Comparison of ENCODE assay signal across 25 cellular contexts in the genomic region with DNA sequence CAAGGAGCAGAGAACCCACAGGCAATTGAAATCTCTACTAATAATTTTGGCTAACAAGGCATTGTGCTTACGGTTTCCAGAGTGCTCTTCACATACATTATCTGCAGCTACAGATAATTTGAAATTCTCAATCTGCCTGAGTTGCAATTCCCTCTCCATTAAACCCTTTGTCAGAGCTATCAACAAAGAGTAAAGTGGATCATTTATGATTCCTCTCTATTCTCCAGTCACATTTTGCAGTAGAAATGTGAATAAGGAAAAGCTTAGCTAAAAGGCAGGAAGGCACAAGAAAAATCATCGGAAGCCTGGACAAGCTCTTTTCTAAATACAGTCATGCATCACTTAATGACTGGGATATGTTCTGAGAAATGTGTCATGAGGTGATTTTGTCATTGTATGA. TPM values are rescaled to one million over a fixed set of nuclear protein-coding genes. Genes with fewer than 3 reads are reported as not detected.
DNase-seq lines count a peak whose midpoint lies in the region; ATAC-seq lines count a peak whose summit lies in the region.
"Had no signal": no experiment of that assay in that cellular context is flagged by ENCODE, and none has a peak within 500 bp of the region (broad histone marks: within the 10 kb centered on the region; RNA-seq: fewer than 3 reads in every experiment).

No MANE protein-coding gene starts in this region.

- H3K4me3 ChIP-seq in HAP-1: no peak overlapping the region
- H3K4me3 ChIP-seq: GM23338, vagina had no signal

- DNase-seq in NCI-H1105 treated with DMSO at 0.1 percent for 48 hours (lab: John Stamatoyannopoulos, UW): peak; percentile 73
- DNase-seq in NCI-H1105 (lab: John Stamatoyannopoulos, UW): no peak
- DNase-seq in activated naive CD4-positive, alpha-beta T cell treated with Interleukin-2 at 50 U/mL for 16 hours: no peak
- DNase-seq in activated T-helper 1 cell treated with anti-CD3 and anti-CD28 coated beads, Interleukin-12 subunit alpha, Interleukin-12 subunit beta, Interleukin-2, Interleukin-4 antibody, amounts not matched to agents 30 ng/mL and 10 ng/mL and 1 ng/mL, durations not matched to agents 14 hours and 24 hours and 36 hours (ENCODE audit: low spot score): no peak
- no peak for DNase-seq in H4 (ENCODE audit: low spot score)
- DNase-seq in HAP-1 (ENCODE audit: low spot score in 2 of 2): no peak
- DNase-seq: activated CD4-positive, alpha-beta T cell treated with anti-CD3 and anti-CD28 coated beads for 36 hours; activated CD8-positive, alpha-beta memory T cell treated with anti-CD3 and anti-CD28 coated beads, Interleukin-2, amount 50 U/mL, for 4 hours; activated gamma-delta T cell treated with Interleukin-2 at 50 U/mL for 16 hours; anterior cingulate cortex; effector CD4-positive, alpha-beta T cell; glutamatergic neuron; IMR-90; left ventricle myocardium superior; natural killer cell; NCI-H2081 treated with DMSO at 0.1 percent for 48 hours; NCI-H526; SHP77; stimulated activated naive CD8-positive, alpha-beta T cell treated with anti-CD3 and anti-CD28 coated beads, Interleukin-15, amount 100 ng/mL, for 72 hours had no signal

- in situ Hi-C loops in HAP-1 (cut with MboI; ENCODE audit: low sequenced_read_pairs): no loop called here

- no peak for ATAC-seq in GM18868 (IDR thresholded peaks at IDR 0.05; ENCODE audit: unreplicated experiment)
- ATAC-seq: activated CD4-positive, alpha-beta T cell treated with anti-CD3 and anti-CD28 coated beads for 36 hours; GM23338; left ventricle myocardium superior; natural killer cell; Panc1; stimulated activated naive CD8-positive, alpha-beta T cell treated with anti-CD3 and anti-CD28 coated beads, Interleukin-15, amount 100 ng/mL, for 72 hours had no signal

- peaks cover 12% of the 10 kb centered on the region for H3K4me1 Mint-ChIP-seq in activated naive CD4-positive, alpha-beta T cell treated with anti-CD3 and anti-CD28 coated beads, Interleukin-2, amount 50 U/mL, for 24 hours
- peaks cover 25% of the 10 kb centered on the region for H3K4me1 Mint-ChIP-seq in activated T-helper 1 cell treated with anti-CD3 and anti-CD28 coated beads, Interleukin-12 subunit alpha, Interleukin-12 subunit beta, Interleukin-2, Interleukin-4 antibody, amounts not matched to agents 30 ng/mL and 10 ng/mL and 1 ng/mL, durations not matched to agents 14 hours and 24 hours and 36 hours (ENCODE audit: low read depth)
- H3K4me1 Mint-ChIP-seq: GM23338, mesothelial cell of epicardium had no signal

- H3K9me3 ChIP-seq in HAP-1: no peaks in the 10 kb centered on the region
- H3K9me3 ChIP-seq: vagina had no signal

- no peak overlapping the region for H3K4me3 Mint-ChIP-seq in activated naive CD4-positive, alpha-beta T cell treated with anti-CD3 and anti-CD28 coated beads, Interleukin-2, amount 50 U/mL, for 24 hours
- H3K4me3 Mint-ChIP-seq in activated T-helper 1 cell treated with anti-CD3 and anti-CD28 coated beads, Interleukin-12 subunit alpha, Interleukin-12 subunit beta, Interleukin-2, Interleukin-4 antibody, amounts not matched to agents 30 ng/mL and 10 ng/mL and 1 ng/mL, durations not matched to agents 14 hours and 24 hours and 36 hours: no peak overlapping the region
- H3K4me3 Mint-ChIP-seq: activated CD4-positive, alpha-beta T cell treated with anti-CD3 and anti-CD28 coated beads for 36 hours; GM23338; mesothelial cell of epicardium; natural killer cell; stimulated activated naive CD8-positive, alpha-beta T cell treated with anti-CD3 and anti-CD28 coated beads, Interleukin-15, amount 100 ng/mL, for 72 hours had no signal

- peaks cover 30% of the 10 kb centered on the region for H3K36me3 Mint-ChIP-seq in activated naive CD4-positive, alpha-beta T cell treated with anti-CD3 and anti-CD28 coated beads, Interleukin-2, amount 50 U/mL, for 24 hours
- peaks cover 84% of the 10 kb centered on the region for H3K36me3 Mint-ChIP-seq in activated T-helper 1 cell treated with anti-CD3 and anti-CD28 coated beads, Interleukin-12 subunit alpha, Interleukin-12 subunit beta, Interleukin-2, Interleukin-4 antibody, amounts not matched to agents 30 ng/mL and 10 ng/mL and 1 ng/mL, durations not matched to agents 14 hours and 24 hours and 36 hours (ENCODE audit: low read depth)

- no peaks in the 10 kb centered on the region for H3K27me3 Mint-ChIP-seq in activated naive CD4-positive, alpha-beta T cell treated with anti-CD3 and anti-CD28 coated beads, Interleukin-2, amount 50 U/mL, for 24 hours
- no peaks in the 10 kb centered on the region for H3K27me3 Mint-ChIP-seq in activated T-helper 1 cell treated with anti-CD3 and anti-CD28 coated beads, Interleukin-12 subunit alpha, Interleukin-12 subunit beta, Interleukin-2, Interleukin-4 antibody, amounts not matched to agents 30 ng/mL and 10 ng/mL and 1 ng/mL, durations not matched to agents 14 hours and 24 hours and 36 hours (ENCODE audit: insufficient read depth)
- H3K27me3 Mint-ChIP-seq: activated CD4-positive, alpha-beta T cell treated with anti-CD3 and anti-CD28 coated beads for 36 hours; stimulated activated naive CD8-positive, alpha-beta T cell treated with anti-CD3 and anti-CD28 coated beads, Interleukin-15, amount 100 ng/mL, for 72 hours had no signal

- no peaks in the 10 kb centered on the region for H3K27me3 ChIP-seq in HAP-1 (ENCODE audit: low read depth)
- H3K27me3 ChIP-seq: vagina had no signal

- no peaks in the 10 kb centered on the region for H3K9me3 Mint-ChIP-seq in activated naive CD4-positive, alpha-beta T cell treated with anti-CD3 and anti-CD28 coated beads, Interleukin-2, amount 50 U/mL, for 24 hours
- H3K9me3 Mint-ChIP-seq in activated T-helper 1 cell treated with anti-CD3 and anti-CD28 coated beads, Interleukin-12 subunit alpha, Interleukin-12 subunit beta, Interleukin-2, Interleukin-4 antibody, amounts not matched to agents 30 ng/mL and 10 ng/mL and 1 ng/mL, durations not matched to agents 14 hours and 24 hours and 36 hours: peaks cover 4% of the 10 kb centered on the region
- H3K9me3 Mint-ChIP-seq: GM23338; mesothelial cell of epicardium; natural killer cell; stimulated activated naive CD8-positive, alpha-beta T cell treated with anti-CD3 and anti-CD28 coated beads, Interleukin-15, amount 100 ng/mL, for 72 hours had no signal

- no peaks in the 10 kb centered on the region for H3K4me1 ChIP-seq in HAP-1
- H3K4me1 ChIP-seq: vagina had no signal

- intact Hi-C loops in activated T-helper 1 cell treated with anti-CD3 and anti-CD28 coated beads, Interleukin-12 subunit alpha, Interleukin-12 subunit beta, Interleukin-2, Interleukin-4 antibody, amounts not matched to agents 30 ng/mL and 10 ng/mL and 1 ng/mL, durations not matched to agents 14 hours and 24 hours and 36 hours (cut with micrococcal nuclease): no loop called here

- peaks cover 8% of the 10 kb centered on the region; the same call in 1 of the 2 replicates for H3K36me3 ChIP-seq in HAP-1 (replicated peaks)
- H3K36me3 ChIP-seq: vagina had no signal

- H3K27ac Mint-ChIP-seq in activated naive CD4-positive, alpha-beta T cell treated with anti-CD3 and anti-CD28 coated beads, Interleukin-2, amount 50 U/mL, for 24 hours: peak overlapping the region; percentile 68
- H3K27ac Mint-ChIP-seq in activated T-helper 1 cell treated with anti-CD3 and anti-CD28 coated beads, Interleukin-12 subunit alpha, Interleukin-12 subunit beta, Interleukin-2, Interleukin-4 antibody, amounts not matched to agents 30 ng/mL and 10 ng/mL and 1 ng/mL, durations not matched to agents 14 hours and 24 hours and 36 hours: peak overlapping the region; percentile 33
- H3K27ac Mint-ChIP-seq: activated CD4-positive, alpha-beta T cell treated with anti-CD3 and anti-CD28 coated beads for 36 hours; GM23338; mesothelial cell of epicardium; stimulated activated naive CD8-positive, alpha-beta T cell treated with anti-CD3 and anti-CD28 coated beads, Interleukin-15, amount 100 ng/mL, for 72 hours had no signal

RNA-seq across cellular contexts. Expression of a gene that starts 49.6 kb away (rescaled TPM):
- total RNA-seq in activated T-helper 1 cell treated with anti-CD3 and anti-CD28 coated beads, Interleukin-12 subunit alpha, Interleukin-12 subunit beta, Interleukin-2, Interleukin-4 antibody, amounts not matched to agents 30 ng/mL and 10 ng/mL and 1 ng/mL, durations not matched to agents 14 hours and 24 hours and 36 hours: 64.4 and 66.9 TPM in 2 replicates
- 5.8 and 7.2 TPM in 2 replicates for total RNA-seq in H4 (2014; rRNA removed; shearing (Covaris generic))
